21 cellular contexts compared by ENCODE assay signal in the genomic region with DNA sequence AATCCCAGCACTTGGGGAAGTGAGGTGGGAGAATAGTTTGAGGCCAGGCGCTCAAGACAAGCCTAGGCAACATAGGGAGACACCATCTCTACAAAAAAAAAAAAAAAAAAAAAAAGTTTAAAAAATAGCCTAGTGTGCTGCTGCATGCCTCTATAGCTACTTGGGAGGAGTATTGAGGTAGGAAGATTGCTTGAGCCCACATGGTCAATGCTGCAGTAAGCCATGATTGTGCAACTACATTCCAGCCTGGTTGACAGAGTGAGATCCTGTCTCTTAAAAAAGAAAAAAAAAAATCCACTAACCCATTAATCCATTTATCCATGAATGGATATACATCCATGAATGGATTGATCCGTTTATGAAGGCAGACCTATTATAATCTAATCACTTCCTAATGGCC.
"Had no signal": no experiment of that assay in that cellular context is flagged by ENCODE, and none has a peak within 500 bp of the region (broad histone marks: within the 10 kb centered on the region; RNA-seq: fewer than 3 reads in every experiment).

No MANE protein-coding gene starts in this region.

- DNase-seq: activated CD4-positive, alpha-beta memory T cell treated with anti-CD3 and anti-CD28 coated beads, Interleukin-2, amount 10 ng/mL, durations not matched to agents 7 days and 5 days; activated CD4-positive, alpha-beta T cell treated with anti-CD3 and anti-CD28 coated beads for 48 hours; activated CD4-positive, CD25-positive, alpha-beta regulatory T cell; activated CD8-positive, alpha-beta memory T cell treated with anti-CD3 and anti-CD28 coated beads, Interleukin-2, amount 10 ng/mL, durations not matched to agents 7 days and 5 days; activated naive CD4-positive, alpha-beta T cell; anterior cingulate cortex; brain microvascular endothelial cell; effector CD8-positive, alpha-beta T cell; foreskin melanocyte; hypothalamus; midbrain; nephron progenitor cell; stimulated activated CD4-positive, alpha-beta T cell treated with anti-CD3 and anti-CD28 coated beads, Interleukin-2, amount 100 ng/mL, for 24 hours; stimulated activated naive CD8-positive, alpha-beta T cell treated with anti-CD3 and anti-CD28 coated beads, Interleukin-15, Interleukin-2, amounts not matched to agents 100 U/mL and 50 U/mL, for 24 hours; substantia nigra; T-helper 1 cell; T-helper 9 cell; tibial artery had no signal

- H3K27ac ChIP-seq: brain microvascular endothelial cell, tibial artery had no signal

- H3K27me3 ChIP-seq: brain microvascular endothelial cell, tibial artery had no signal

- ATAC-seq: activated CD8-positive, alpha-beta memory T cell treated with anti-CD3 and anti-CD28 coated beads, Interleukin-2, amount 10 ng/mL, durations not matched to agents 7 days and 5 days; esophagus mucosa; left lobe of liver; stimulated activated naive CD8-positive, alpha-beta T cell treated with anti-CD3 and anti-CD28 coated beads, Interleukin-15, Interleukin-2, amounts not matched to agents 100 U/mL and 50 U/mL, for 24 hours had no signal

- H3K4me3 ChIP-seq: lung, tibial artery had no signal

- H3K4me1 ChIP-seq: tibial artery had no signal

- H3K36me3 ChIP-seq: brain microvascular endothelial cell, tibial artery had no signal
